Comparison of ENCODE assay signal across 23 cellular contexts in the genomic region with DNA sequence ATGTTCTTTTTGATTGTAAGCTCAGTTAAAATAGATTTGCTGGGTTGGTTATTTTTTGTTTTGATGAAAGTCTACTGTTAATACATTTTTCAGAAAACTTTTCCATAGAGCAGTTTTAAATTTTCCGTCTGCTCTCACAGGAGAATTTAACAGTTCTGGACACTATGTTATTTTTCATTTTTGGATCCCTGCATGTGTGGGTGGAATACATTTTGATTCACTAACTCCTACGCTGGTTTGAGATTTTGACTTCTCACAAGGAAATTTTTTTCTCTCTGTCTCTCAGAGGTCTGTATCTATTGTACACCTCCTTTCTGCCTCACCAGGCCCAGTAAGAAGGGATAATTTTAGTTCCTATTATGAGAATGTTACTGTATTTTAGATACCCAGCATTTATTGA.
DNase-seq lines count a peak whose midpoint lies in the region; ATAC-seq and TF ChIP-seq lines count a peak whose summit lies in the region.
"Had no signal": no experiment of that assay in that cellular context is flagged by ENCODE, and none has a peak within 500 bp of the region (broad histone marks: within the 10 kb centered on the region; RNA-seq: fewer than 3 reads in every experiment).

No MANE protein-coding gene starts in this region.

- H3K79me2 ChIP-seq in osteoblast (ENCODE audit: insufficient read depth, low read length), result no peaks in the 10 kb centered on the region

- H3K4me1 ChIP-seq in A673 (ENCODE audit: insufficient read depth, low read length, poor library complexity, severe bottlenecking) (peaks cover 55% of the 10 kb centered on the region), osteoblast (ENCODE audit: insufficient read depth, low read length) (no peaks in the 10 kb centered on the region), right atrium auricular region (no peaks in the 10 kb centered on the region)
- H3K4me1 ChIP-seq: BE2C; BLaER1 treated with 17β-estradiol and CSF1 and Interleukin-3, amounts not matched to agents 10 nM and 100 nM had no signal

- CTCF ChIA-PET in A673 (lab: Charles Lee), result no interaction called here

- H3K27ac ChIP-seq in A673 (ENCODE audit: low read depth, low read length, poor library complexity, severe bottlenecking) (peak overlapping the region; percentile 97), SK-N-MC (peak overlapping the region; percentile 68; the same call in 1 of the 2 replicates), osteoblast (ENCODE audit: low read depth, low read length) (no peak overlapping the region), right atrium auricular region (no peak overlapping the region)
- H3K27ac ChIP-seq: 22Rv1; BLaER1 treated with 17β-estradiol and CSF1 and Interleukin-3, amounts not matched to agents 10 nM and 100 nM had no signal

- no peak for TF ChIP-seq CTCF in A673 (conservative IDR thresholded peaks at IDR 0.05; ENCODE audit: low read depth, low read length)
- no peak for TF ChIP-seq CTCF in osteoblast (IDR thresholded peaks at IDR 0.05; ENCODE audit: extremely low read depth, low read depth, low read length)
- TF ChIP-seq CTCF in right atrium auricular region (IDR thresholded peaks at IDR 0.05), result no peak

- H3K27me3 ChIP-seq in A673 (replicated peaks; ENCODE audit: insufficient read depth, low read depth, low read length, poor library complexity) (no peaks in the 10 kb centered on the region), osteoblast (ENCODE audit: insufficient read depth, low read length) (no peaks in the 10 kb centered on the region), right atrium auricular region (no peaks in the 10 kb centered on the region)
- H3K27me3 ChIP-seq: BE2C; BLaER1 treated with 17β-estradiol and CSF1 and Interleukin-3, amounts not matched to agents 10 nM and 100 nM had no signal

- ATAC-seq in GM21825 (IDR thresholded peaks at IDR 0.05; ENCODE audit: unreplicated experiment) (no peak), HG03097 (IDR thresholded peaks at IDR 0.05; ENCODE audit: low FRiP score, unreplicated experiment) (no peak)
- ATAC-seq: GM12878 had no signal

- H3K4me2 ChIP-seq in osteoblast (ENCODE audit: insufficient read depth, low read length), result no peak overlapping the region
- H3K4me2 ChIP-seq: BLaER1 treated with 17β-estradiol and CSF1 and Interleukin-3, amounts not matched to agents 10 nM and 100 nM had no signal

- H3K9me3 ChIP-seq in A673 (ENCODE audit: low read depth, low read length, poor library complexity, severe bottlenecking) (no peaks in the 10 kb centered on the region), SK-N-MC (ENCODE audit: low read depth, low read length) (no peaks in the 10 kb centered on the region; the same call in 1 of the 2 replicates), osteoblast (ENCODE audit: low read depth, low read length) (no peaks in the 10 kb centered on the region), right atrium auricular region (no peaks in the 10 kb centered on the region)
- H3K9me3 ChIP-seq: BE2C; BLaER1 treated with 17β-estradiol and CSF1 and Interleukin-3, amounts not matched to agents 10 nM and 100 nM had no signal

- DNase-seq in A673 (ENCODE audit: low spot score) (peak; percentile 37), SK-N-MC (ENCODE audit: low read depth, low spot score) (no peak), middle frontal gyrus (ENCODE audit: extremely low spot score, low spot score) (peak; percentile 31), osteoblast (ENCODE audit: insufficient read length, low spot score, missing footprints) (peak; percentile 52), right atrium auricular region (ENCODE audit: low spot score) (no peak), NCI-H69 (lab: John Stamatoyannopoulos, UW) (no peak)
- DNase-seq: ACHN; AML-193; BE2C; CD4-positive, alpha-beta T cell; CD8-positive, alpha-beta memory T cell; DMS 273 treated with DMSO at 0.1 percent for 48 hours; DMS79; EL; GDM1; GOT3; H7; HCEC 1CT had no signal

- H3K4me3 ChIP-seq in A673 (ENCODE audit: low read depth, low read length, poor library complexity, severe bottlenecking) (no peak overlapping the region), SK-N-MC (no peak overlapping the region; the same call in 1 of the 2 replicates), osteoblast (ENCODE audit: insufficient read depth, low read length) (no peak overlapping the region), right atrium auricular region (no peak overlapping the region)
- H3K4me3 ChIP-seq: BLaER1 treated with 17β-estradiol and CSF1 and Interleukin-3, amounts not matched to agents 10 nM and 100 nM; GM12878 had no signal

- BruUV-seq in A673 (replicated peaks; lab: Mats Ljungman, UMichigan), result no TSS peak

- H4K20me1 ChIP-seq in osteoblast (ENCODE audit: insufficient read depth, low read length), result no peaks in the 10 kb centered on the region
- H4K20me1 ChIP-seq: BLaER1 treated with 17β-estradiol and CSF1 and Interleukin-3, amounts not matched to agents 10 nM and 100 nM had no signal

- intact Hi-C loops in A673 (cut with micrococcal nuclease; ENCODE audit: unreplicated experiment), result no loop called here

- H3K9ac ChIP-seq in SK-N-MC (ENCODE audit: insufficient read length), result no peak overlapping the region
- H3K9ac ChIP-seq: BLaER1 treated with 17β-estradiol and CSF1 and Interleukin-3, amounts not matched to agents 10 nM and 100 nM had no signal

- H2AFZ ChIP-seq in osteoblast (ENCODE audit: low read length), result no peak overlapping the region

- H3K36me3 ChIP-seq in A673 (ENCODE audit: insufficient read depth, low read length, poor library complexity, severe bottlenecking), result peaks cover 6% of the 10 kb centered on the region
- H3K36me3 ChIP-seq in SK-N-MC (ENCODE audit: insufficient read depth, low read length), result no peaks in the 10 kb centered on the region; the same call in 1 of the 2 replicates
- no peaks in the 10 kb centered on the region for H3K36me3 ChIP-seq in osteoblast (ENCODE audit: insufficient read depth, low read length)
- H3K36me3 ChIP-seq in right atrium auricular region, result no peaks in the 10 kb centered on the region
- H3K36me3 ChIP-seq: BE2C; BLaER1 treated with 17β-estradiol and CSF1 and Interleukin-3, amounts not matched to agents 10 nM and 100 nM had no signal

- POLR2A ChIA-PET in A673 (lab: Charles Lee; ENCODE audit: low non-redundant PET), result no interaction called here

Comparison
In these comparisons a context has a peak if more than half of its experiments do, and no peak if none do; other contexts are left out.
1. DNase-seq: peak in A673 (single experiment), middle frontal gyrus (single experiment) and osteoblast (single experiment); none in SK-N-MC (single experiment), right atrium auricular region (single experiment) and NCI-H69 (single experiment).
2. H3K27ac ChIP-seq: peak in A673 (single experiment) and SK-N-MC (single experiment); none in osteoblast (single experiment) and right atrium auricular region (0 of 2).